In genomic region chr10:68502846-68503245, GRCh38 we compare ENCODE assay signal across 8 cellular contexts.
"Had no signal": no experiment of that assay in that cellular context is flagged by ENCODE, and none has a peak within 500 bp of the region (broad histone marks: within the 10 kb centered on the region; RNA-seq: fewer than 3 reads in every experiment).

No MANE protein-coding gene starts in this region.

- H3K4me2 ChIP-seq: KMS-11 had no signal

- H3K9ac ChIP-seq: KMS-11 had no signal

- H3K27ac ChIP-seq: HL-60, KMS-11 had no signal

- H3K4me1 ChIP-seq: HAP-1 had no signal

- H3K4me3 ChIP-seq: HAP-1 had no signal

- DNase-seq: GOT3, H7, IMR-90, KBM-7 had no signal

- H3K9me3 ChIP-seq: HAP-1 had no signal

- ATAC-seq: HCT116 had no signal
